8 cellular contexts compared by ENCODE assay signal in the genomic region with DNA sequence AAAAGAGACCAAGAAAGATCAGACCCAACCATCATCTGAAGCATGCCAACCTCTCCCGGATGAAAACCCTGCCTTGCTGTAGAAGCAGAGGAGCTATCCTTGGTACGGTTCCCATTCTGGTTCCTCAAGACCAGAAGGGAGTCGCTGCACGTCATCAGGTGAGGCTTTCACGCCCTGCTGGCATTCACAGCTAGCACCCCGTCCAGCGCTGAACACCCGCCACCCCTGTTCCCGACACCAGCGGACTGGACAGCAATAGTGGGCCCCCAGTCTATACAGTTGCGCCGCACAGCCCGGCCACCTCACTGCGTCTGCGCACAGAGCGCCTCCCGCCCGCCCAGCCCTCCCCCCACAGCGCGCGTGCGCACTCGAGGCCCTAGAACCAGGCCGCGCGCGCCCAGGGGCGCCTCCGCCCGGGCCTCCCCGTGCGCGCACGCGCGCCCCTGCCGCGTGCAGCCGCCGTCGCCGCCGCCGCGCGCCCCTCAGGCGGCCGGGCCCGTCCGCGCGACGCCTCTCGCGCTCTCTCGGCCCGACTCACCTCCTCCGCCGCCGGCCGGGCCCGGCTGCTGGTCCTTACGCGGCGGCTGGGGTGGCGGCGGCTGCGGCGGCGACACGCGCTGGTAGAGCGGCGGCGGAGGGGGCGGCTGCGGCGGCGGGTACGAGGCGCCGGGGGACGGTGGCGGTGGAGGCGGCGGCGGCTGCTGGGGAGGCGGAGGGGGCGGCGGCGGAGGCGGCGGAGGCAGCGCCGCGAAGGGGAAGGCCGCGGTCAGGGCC. TPM values are rescaled to one million over a fixed set of nuclear protein-coding genes. Genes with fewer than 3 reads are reported as not detected.
A peak's percentile ranks its signal among the peaks of the same experiment; 100 is the strongest.
DNase-seq lines count a peak whose midpoint lies in the region; ATAC-seq and TF ChIP-seq lines count a peak whose summit lies in the region.

No MANE protein-coding gene starts in this region.

- no peaks in the 10 kb centered on the region for H3K9me3 ChIP-seq in mononuclear cell (ENCODE audit: low read depth, low read length)

- DNase-seq in GM10266 (ENCODE audit: extremely low spot score), result peak; percentile 96
- peak; percentile 70 to 83 for DNase-seq in NOMO-1 (lab: John Stamatoyannopoulos, UW; ENCODE audit: unreplicated experiment in 2 of 2)
- DNase-seq in activated T-cell treated with anti-CD3 and anti-CD28 coated beads for 24 hours (ENCODE audit: low read depth), result peak; percentile 73
- peak; percentile 82 for DNase-seq in epithelial cell of esophagus (ENCODE audit: low read depth)
- DNase-seq in stimulated activated CD8-positive, alpha-beta memory T cell treated with anti-CD3 and anti-CD28 coated beads, Interleukin-15, amount 100 ng/mL, for 48 hours (ENCODE audit: low read depth in 2 of 2), result peak; percentile 68 to 74

- H3K4me3 ChIP-seq in epithelial cell of esophagus (ENCODE audit: low read length) (peak overlapping the region; percentile 85), mononuclear cell (ENCODE audit: low read length) (peak overlapping the region; percentile 91)

- H3K4me1 ChIP-seq in mononuclear cell (ENCODE audit: insufficient read depth, low read length), result peaks cover 60% of the 10 kb centered on the region

- TF ChIP-seq CTCF in GM10266 (IDR thresholded peaks at IDR 0.05; ENCODE audit: control insufficient read depth, insufficient read depth, low read depth, missing control alignments) (no peak), epithelial cell of esophagus (IDR thresholded peaks at IDR 0.05; ENCODE audit: insufficient read depth, low read depth, low read length, missing control alignments) (no peak)

- ATAC-seq in HG03159 (IDR thresholded peaks at IDR 0.05; ENCODE audit: unreplicated experiment) (peak; percentile 29), GM18520 (IDR thresholded peaks at IDR 0.05; ENCODE audit: unreplicated experiment) (no peak)

- no peaks in the 10 kb centered on the region for H3K27me3 ChIP-seq in mononuclear cell (ENCODE audit: insufficient read depth, low read length)

RNA-seq across cellular contexts. Expression of a gene that starts 0.7 kb away (rescaled TPM):
- total RNA-seq in mononuclear cell, result 773 TPM

RNA-seq across cellular contexts. Expression of a gene that starts 17.9 kb away (rescaled TPM):
- total RNA-seq in mononuclear cell, result 4.8 TPM

RNA-seq across cellular contexts. Expression of a gene that starts 25.4 kb away (rescaled TPM):
- total RNA-seq in mononuclear cell, result 41.6 TPM

RNA-seq across cellular contexts. Expression of a gene that starts 32.7 kb away (rescaled TPM):
- total RNA-seq in mononuclear cell, result 4.0 TPM

RNA-seq across cellular contexts. Expression of a gene that starts 33.7 kb away (rescaled TPM):
- 126 TPM for total RNA-seq in mononuclear cell
